ENCODE assay signal across 2 cellular contexts in the genomic region with DNA sequence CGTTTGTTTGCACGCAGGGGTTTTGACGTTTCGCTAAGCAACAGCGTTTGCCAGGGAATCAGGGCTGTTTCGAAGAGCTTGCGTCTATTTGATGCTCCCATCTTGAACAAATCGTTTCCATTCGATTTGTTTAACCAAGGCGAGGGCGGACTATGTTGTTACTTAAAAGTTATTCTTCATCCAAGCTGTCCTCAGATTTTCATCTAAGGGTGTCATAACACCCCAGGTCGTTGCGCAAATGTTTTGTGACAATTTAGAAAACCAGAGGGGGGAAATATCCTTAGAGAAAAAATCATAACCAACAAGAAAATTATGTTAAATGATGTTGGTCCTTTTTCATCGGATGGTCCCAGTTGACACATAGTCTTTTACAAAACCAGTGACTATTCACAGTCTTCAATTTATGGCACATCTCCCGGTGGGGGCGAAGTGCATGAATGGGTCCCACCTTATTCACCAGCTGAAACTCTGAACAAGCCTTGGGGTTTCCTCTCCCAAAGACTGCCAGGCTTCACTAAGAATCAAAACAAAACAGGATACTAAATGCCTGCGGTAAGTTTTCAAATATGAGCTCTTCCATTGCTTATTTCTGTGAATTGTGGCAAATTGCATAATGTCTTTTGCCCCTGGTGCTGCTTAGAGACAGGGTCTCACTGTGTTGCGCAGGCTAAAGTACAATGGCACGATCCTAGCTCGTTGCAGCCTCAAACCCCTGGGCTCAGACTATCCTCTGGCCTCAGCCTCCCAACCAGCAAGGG.
TF ChIP-seq lines count a peak whose summit lies in the region.

No MANE protein-coding gene starts in this region.

TF ChIP-seq in H1, 55 proteins besides CTCF, POLR2A, EP300 and RAD21:
- TF ChIP-seq CEBPB (IDR thresholded peaks at IDR 0.05; ENCODE audit: low read depth, low read length) (0 out of 2 replicates have a peak, but pooled peaks have one; percentile 5), SIN3A (conservative IDR thresholded peaks at IDR 0.05 in 1 of 2, IDR thresholded peaks at IDR 0.05 in 1 of 2; ENCODE audit: low read depth in 1 of 2, low read length in 2 of 2) (0 out of 4 replicates have a peak, but pooled peaks of 1 of the 2 experiments have one; percentile 72), KDM4A (IDR thresholded peaks at IDR 0.05; ENCODE audit: low read depth, low read length, severe bottlenecking) (no peak), CHD2 (IDR thresholded peaks at IDR 0.05; ENCODE audit: low read length) (no peak), SAP30 (IDR thresholded peaks at IDR 0.05; ENCODE audit: insufficient read depth, insufficient replicate concordance, low read length) (peak; percentile 4), SP1 (IDR thresholded peaks at IDR 0.05; ENCODE audit: low read depth, low read length) (0 out of 2 replicates have a peak, but pooled peaks have one; percentile 10), TAF7 (optimal IDR thresholded peaks at IDR 0.05; ENCODE audit: borderline replicate concordance, low read depth, low read length) (peak; percentile 12), RNF2 (IDR thresholded peaks at IDR 0.05; ENCODE audit: borderline replicate concordance, low read depth, low read length, missing control alignments, poor library complexity, severe bottlenecking) (no peak)

TF ChIP-seq in neural cell, 6 proteins besides CTCF, POLR2A, EP300 and RAD21:
- TF ChIP-seq MXI1 (conservative IDR thresholded peaks at IDR 0.05; ENCODE audit: poor library complexity, severe bottlenecking) (no peak), POLR2AphosphoS5 (IDR thresholded peaks at IDR 0.05) (no peak), EZH2 (IDR thresholded peaks at IDR 0.05; ENCODE audit: borderline replicate concordance, insufficient read depth, low read length, poor library complexity, severe bottlenecking) (no peak), SMC3 (conservative IDR thresholded peaks at IDR 0.05; ENCODE audit: poor library complexity) (peak; percentile 17), TAF1 (IDR thresholded peaks at IDR 0.05; ENCODE audit: low read depth) (no peak)
- TF ChIP-seq, protein P1, sequence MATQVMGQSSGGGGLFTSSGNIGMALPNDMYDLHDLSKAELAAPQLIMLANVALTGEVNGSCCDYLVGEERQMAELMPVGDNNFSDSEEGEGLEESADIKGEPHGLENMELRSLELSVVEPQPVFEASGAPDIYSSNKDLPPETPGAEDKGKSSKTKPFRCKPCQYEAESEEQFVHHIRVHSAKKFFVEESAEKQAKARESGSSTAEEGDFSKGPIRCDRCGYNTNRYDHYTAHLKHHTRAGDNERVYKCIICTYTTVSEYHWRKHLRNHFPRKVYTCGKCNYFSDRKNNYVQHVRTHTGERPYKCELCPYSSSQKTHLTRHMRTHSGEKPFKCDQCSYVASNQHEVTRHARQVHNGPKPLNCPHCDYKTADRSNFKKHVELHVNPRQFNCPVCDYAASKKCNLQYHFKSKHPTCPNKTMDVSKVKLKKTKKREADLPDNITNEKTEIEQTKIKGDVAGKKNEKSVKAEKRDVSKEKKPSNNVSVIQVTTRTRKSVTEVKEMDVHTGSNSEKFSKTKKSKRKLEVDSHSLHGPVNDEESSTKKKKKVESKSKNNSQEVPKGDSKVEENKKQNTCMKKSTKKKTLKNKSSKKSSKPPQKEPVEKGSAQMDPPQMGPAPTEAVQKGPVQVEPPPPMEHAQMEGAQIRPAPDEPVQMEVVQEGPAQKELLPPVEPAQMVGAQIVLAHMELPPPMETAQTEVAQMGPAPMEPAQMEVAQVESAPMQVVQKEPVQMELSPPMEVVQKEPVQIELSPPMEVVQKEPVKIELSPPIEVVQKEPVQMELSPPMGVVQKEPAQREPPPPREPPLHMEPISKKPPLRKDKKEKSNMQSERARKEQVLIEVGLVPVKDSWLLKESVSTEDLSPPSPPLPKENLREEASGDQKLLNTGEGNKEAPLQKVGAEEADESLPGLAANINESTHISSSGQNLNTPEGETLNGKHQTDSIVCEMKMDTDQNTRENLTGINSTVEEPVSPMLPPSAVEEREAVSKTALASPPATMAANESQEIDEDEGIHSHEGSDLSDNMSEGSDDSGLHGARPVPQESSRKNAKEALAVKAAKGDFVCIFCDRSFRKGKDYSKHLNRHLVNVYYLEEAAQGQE (IDR thresholded peaks at IDR 0.05; ENCODE audit: borderline replicate concordance) = peak; percentile 38
